In genomic region chr15:40357723-40358491, GRCh38 we compare ENCODE assay signal across 1 cellular context.
TF ChIP-seq lines count a peak whose summit lies in the region.

DISP2 (plus strand) TSS chr15:40358219; CDS start chr15:40358322, 103 bp downstream.

TF ChIP-seq in HepG2, 621 proteins besides CTCF, POLR2A, EP300 and RAD21 (continued from another document and continues in another):
- TF ChIP-seq, protein P1, sequence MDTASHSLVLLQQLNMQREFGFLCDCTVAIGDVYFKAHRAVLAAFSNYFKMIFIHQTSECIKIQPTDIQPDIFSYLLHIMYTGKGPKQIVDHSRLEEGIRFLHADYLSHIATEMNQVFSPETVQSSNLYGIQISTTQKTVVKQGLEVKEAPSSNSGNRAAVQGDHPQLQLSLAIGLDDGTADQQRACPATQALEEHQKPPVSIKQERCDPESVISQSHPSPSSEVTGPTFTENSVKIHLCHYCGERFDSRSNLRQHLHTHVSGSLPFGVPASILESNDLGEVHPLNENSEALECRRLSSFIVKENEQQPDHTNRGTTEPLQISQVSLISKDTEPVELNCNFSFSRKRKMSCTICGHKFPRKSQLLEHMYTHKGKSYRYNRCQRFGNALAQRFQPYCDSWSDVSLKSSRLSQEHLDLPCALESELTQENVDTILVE (CRISPR knock-in tag; IDR thresholded peaks at IDR 0.05), result peak; percentile 30; the same call in 1 of the 2 replicates
- TF ChIP-seq ZFAT (CRISPR knock-in tag; conservative IDR thresholded peaks at IDR 0.05) (no peak), TGIF2 (CRISPR knock-in tag; IDR thresholded peaks at IDR 0.05) (0 out of 2 replicates have a peak, but pooled peaks have one; percentile 61), ZFYVE20 (CRISPR knock-in tag; IDR thresholded peaks at IDR 0.05; ENCODE audit: borderline replicate concordance, low read depth) (peak; percentile 91; the same call in 1 of the 2 replicates), MXI1 (IDR thresholded peaks at IDR 0.05; ENCODE audit: borderline replicate concordance, low read depth, low read length) (peak; percentile 94), RFX5 (IDR thresholded peaks at IDR 0.05; ENCODE audit: low read depth, low read length) (0 out of 2 replicates have a peak, but pooled peaks have one; percentile 11), ZBTB1 (CRISPR knock-in tag; IDR thresholded peaks at IDR 0.05; ENCODE audit: borderline replicate concordance) (no peak), BRD4 (CRISPR knock-in tag; IDR thresholded peaks at IDR 0.05) (0 out of 2 replicates have a peak, but pooled peaks have one; percentile 33), ZNF563 (CRISPR knock-in tag; IDR thresholded peaks at IDR 0.05) (peak; percentile 51; the same call in 1 of the 2 replicates), ZBTB33 (CRISPR knock-in tag; IDR thresholded peaks at IDR 0.05) (no peak), SATB2 (CRISPR knock-in tag; IDR thresholded peaks at IDR 0.05) (peak; percentile 86), KDM2A (CRISPR knock-in tag; IDR thresholded peaks at IDR 0.05; ENCODE audit: borderline replicate concordance, low read depth) (peak; percentile 51; the same call in 1 of the 2 replicates), FOXO1 (CRISPR knock-in tag; IDR thresholded peaks at IDR 0.05) (0 out of 2 replicates have a peak, but pooled peaks have one; percentile 8), PRPF4 (IDR thresholded peaks at IDR 0.05; ENCODE audit: low read depth, low read length, poor library complexity, severe bottlenecking) (no peak), HOXA3 (CRISPR knock-in tag; IDR thresholded peaks at IDR 0.05) (peak; percentile 52; the same call in 1 of the 2 replicates), ETV5 (CRISPR knock-in tag; IDR thresholded peaks at IDR 0.05; ENCODE audit: borderline replicate concordance) (peak; percentile 36; the same call in 1 of the 2 replicates), TFDP1 (CRISPR knock-in tag; IDR thresholded peaks at IDR 0.05; ENCODE audit: borderline replicate concordance) (peak; percentile 56; the same call in 1 of the 2 replicates), ZBTB26 (CRISPR knock-in tag; IDR thresholded peaks at IDR 0.05; ENCODE audit: borderline replicate concordance) (0 out of 2 replicates have a peak, but pooled peaks have one; percentile 19), ZBTB49 (CRISPR knock-in tag; IDR thresholded peaks at IDR 0.05; ENCODE audit: borderline replicate concordance) (no peak), ATF7-NPFF (CRISPR knock-in tag; IDR thresholded peaks at IDR 0.05; ENCODE audit: low read depth) (peak; percentile 40; the same call in 1 of the 2 replicates), GABPB1 (CRISPR knock-in tag; IDR thresholded peaks at IDR 0.05) (peak; percentile 48; the same call in 1 of the 2 replicates), GATAD1 (CRISPR knock-in tag; IDR thresholded peaks at IDR 0.05) (0 out of 2 replicates have a peak, but pooled peaks have one; percentile 7)
- TF ChIP-seq, protein P2, sequence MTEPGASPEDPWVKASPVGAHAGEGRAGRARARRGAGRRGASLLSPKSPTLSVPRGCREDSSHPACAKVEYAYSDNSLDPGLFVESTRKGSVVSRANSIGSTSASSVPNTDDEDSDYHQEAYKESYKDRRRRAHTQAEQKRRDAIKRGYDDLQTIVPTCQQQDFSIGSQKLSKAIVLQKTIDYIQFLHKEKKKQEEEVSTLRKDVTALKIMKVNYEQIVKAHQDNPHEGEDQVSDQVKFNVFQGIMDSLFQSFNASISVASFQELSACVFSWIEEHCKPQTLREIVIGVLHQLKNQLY (CRISPR knock-in tag; IDR thresholded peaks at IDR 0.05), result no peak
- TF ChIP-seq, protein P3, sequence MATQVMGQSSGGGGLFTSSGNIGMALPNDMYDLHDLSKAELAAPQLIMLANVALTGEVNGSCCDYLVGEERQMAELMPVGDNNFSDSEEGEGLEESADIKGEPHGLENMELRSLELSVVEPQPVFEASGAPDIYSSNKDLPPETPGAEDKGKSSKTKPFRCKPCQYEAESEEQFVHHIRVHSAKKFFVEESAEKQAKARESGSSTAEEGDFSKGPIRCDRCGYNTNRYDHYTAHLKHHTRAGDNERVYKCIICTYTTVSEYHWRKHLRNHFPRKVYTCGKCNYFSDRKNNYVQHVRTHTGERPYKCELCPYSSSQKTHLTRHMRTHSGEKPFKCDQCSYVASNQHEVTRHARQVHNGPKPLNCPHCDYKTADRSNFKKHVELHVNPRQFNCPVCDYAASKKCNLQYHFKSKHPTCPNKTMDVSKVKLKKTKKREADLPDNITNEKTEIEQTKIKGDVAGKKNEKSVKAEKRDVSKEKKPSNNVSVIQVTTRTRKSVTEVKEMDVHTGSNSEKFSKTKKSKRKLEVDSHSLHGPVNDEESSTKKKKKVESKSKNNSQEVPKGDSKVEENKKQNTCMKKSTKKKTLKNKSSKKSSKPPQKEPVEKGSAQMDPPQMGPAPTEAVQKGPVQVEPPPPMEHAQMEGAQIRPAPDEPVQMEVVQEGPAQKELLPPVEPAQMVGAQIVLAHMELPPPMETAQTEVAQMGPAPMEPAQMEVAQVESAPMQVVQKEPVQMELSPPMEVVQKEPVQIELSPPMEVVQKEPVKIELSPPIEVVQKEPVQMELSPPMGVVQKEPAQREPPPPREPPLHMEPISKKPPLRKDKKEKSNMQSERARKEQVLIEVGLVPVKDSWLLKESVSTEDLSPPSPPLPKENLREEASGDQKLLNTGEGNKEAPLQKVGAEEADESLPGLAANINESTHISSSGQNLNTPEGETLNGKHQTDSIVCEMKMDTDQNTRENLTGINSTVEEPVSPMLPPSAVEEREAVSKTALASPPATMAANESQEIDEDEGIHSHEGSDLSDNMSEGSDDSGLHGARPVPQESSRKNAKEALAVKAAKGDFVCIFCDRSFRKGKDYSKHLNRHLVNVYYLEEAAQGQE (IDR thresholded peaks at IDR 0.05; ENCODE audit: borderline replicate concordance in 1 of 2, low read depth in 1 of 2, low read length in 2 of 2), result peak in 1 of 2 experiments; percentile 92
- TF ChIP-seq, protein P4, sequence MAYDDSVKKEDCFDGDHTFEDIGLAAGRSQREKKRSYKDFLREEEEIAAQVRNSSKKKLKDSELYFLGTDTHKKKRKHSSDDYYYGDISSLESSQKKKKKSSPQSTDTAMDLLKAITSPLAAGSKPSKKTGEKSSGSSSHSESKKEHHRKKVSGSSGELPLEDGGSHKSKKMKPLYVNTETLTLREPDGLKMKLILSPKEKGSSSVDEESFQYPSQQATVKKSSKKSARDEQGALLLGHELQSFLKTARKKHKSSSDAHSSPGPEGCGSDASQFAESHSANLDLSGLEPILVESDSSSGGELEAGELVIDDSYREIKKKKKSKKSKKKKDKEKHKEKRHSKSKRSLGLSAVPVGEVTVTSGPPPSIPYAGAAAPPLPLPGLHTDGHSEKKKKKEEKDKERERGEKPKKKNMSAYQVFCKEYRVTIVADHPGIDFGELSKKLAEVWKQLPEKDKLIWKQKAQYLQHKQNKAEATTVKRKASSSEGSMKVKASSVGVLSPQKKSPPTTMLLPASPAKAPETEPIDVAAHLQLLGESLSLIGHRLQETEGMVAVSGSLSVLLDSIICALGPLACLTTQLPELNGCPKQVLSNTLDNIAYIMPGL (CRISPR knock-in tag; IDR thresholded peaks at IDR 0.05; ENCODE audit: borderline replicate concordance in 1 of 2, low read depth in 1 of 2), result 0 out of 4 replicates have a peak, but pooled peaks of 1 of the 2 experiments have one; percentile 51
- TF ChIP-seq, protein P5, sequence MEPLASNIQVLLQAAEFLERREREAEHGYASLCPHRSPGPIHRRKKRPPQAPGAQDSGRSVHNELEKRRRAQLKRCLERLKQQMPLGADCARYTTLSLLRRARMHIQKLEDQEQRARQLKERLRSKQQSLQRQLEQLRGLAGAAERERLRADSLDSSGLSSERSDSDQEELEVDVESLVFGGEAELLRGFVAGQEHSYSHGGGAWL (CRISPR knock-in tag; IDR thresholded peaks at IDR 0.05), result 0 out of 2 replicates have a peak, but pooled peaks have one; percentile 56
- TF ChIP-seq, protein P6, sequence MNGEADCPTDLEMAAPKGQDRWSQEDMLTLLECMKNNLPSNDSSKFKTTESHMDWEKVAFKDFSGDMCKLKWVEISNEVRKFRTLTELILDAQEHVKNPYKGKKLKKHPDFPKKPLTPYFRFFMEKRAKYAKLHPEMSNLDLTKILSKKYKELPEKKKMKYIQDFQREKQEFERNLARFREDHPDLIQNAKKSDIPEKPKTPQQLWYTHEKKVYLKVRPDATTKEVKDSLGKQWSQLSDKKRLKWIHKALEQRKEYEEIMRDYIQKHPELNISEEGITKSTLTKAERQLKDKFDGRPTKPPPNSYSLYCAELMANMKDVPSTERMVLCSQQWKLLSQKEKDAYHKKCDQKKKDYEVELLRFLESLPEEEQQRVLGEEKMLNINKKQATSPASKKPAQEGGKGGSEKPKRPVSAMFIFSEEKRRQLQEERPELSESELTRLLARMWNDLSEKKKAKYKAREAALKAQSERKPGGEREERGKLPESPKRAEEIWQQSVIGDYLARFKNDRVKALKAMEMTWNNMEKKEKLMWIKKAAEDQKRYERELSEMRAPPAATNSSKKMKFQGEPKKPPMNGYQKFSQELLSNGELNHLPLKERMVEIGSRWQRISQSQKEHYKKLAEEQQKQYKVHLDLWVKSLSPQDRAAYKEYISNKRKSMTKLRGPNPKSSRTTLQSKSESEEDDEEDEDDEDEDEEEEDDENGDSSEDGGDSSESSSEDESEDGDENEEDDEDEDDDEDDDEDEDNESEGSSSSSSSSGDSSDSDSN (CRISPR knock-in tag; IDR thresholded peaks at IDR 0.05), result peak; percentile 33
- TF ChIP-seq, protein P7, sequence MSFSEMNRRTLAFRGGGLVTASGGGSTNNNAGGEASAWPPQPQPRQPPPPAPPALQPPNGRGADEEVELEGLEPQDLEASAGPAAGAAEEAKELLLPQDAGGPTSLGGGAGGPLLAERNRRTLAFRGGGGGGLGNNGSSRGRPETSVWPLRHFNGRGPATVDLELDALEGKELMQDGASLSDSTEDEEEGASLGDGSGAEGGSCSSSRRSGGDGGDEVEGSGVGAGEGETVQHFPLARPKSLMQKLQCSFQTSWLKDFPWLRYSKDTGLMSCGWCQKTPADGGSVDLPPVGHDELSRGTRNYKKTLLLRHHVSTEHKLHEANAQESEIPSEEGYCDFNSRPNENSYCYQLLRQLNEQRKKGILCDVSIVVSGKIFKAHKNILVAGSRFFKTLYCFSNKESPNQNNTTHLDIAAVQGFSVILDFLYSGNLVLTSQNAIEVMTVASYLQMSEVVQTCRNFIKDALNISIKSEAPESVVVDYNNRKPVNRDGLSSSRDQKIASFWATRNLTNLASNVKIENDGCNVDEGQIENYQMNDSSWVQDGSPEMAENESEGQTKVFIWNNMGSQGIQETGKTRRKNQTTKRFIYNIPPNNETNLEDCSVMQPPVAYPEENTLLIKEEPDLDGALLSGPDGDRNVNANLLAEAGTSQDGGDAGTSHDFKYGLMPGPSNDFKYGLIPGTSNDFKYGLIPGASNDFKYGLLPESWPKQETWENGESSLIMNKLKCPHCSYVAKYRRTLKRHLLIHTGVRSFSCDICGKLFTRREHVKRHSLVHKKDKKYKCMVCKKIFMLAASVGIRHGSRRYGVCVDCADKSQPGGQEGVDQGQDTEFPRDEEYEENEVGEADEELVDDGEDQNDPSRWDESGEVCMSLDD (CRISPR knock-in tag; IDR thresholded peaks at IDR 0.05; ENCODE audit: borderline replicate concordance), result peak; percentile 76
